32 cellular contexts compared by ENCODE assay signal in genomic region chr13:95788100-95788463, GRCh38.
"Had no signal": no experiment of that assay in that cellular context is flagged by ENCODE, and none has a peak within 500 bp of the region (broad histone marks: within the 10 kb centered on the region; RNA-seq: fewer than 3 reads in every experiment).

No MANE protein-coding gene starts in this region.

- H3K27ac ChIP-seq: ascending aorta, heart right ventricle, prostate gland, SK-N-MC, skin epidermis, suprapubic skin, tibial artery had no signal

- H3K4me3 ChIP-seq: ascending aorta, heart right ventricle, prostate gland, SK-N-MC, skin epidermis, suprapubic skin, tibial artery had no signal

- H3K4me3 Mint-ChIP-seq: activated CD4-positive, alpha-beta memory T cell treated with anti-CD3 and anti-CD28 coated beads, Interleukin-2, amount 10 ng/mL, durations not matched to agents 7 days and 5 days; activated CD4-positive, alpha-beta T cell treated with anti-CD3 and anti-CD28 coated beads, Interleukin-2, amount 10 ng/mL, durations not matched to agents 7 days and 5 days; activated naive CD4-positive, alpha-beta T cell treated with anti-CD3 and anti-CD28 coated beads, Interleukin-2, amount 10 ng/mL, durations not matched to agents 7 days and 5 days; activated naive CD8-positive, alpha-beta T cell treated with anti-CD3 and anti-CD28 coated beads, Interleukin-2, amount 10 ng/mL, durations not matched to agents 7 days and 5 days; activated T-cell treated with anti-CD3 and anti-CD28 coated beads, Interleukin-2, amount 50 U/mL, for 24 hours; dendritic cell treated with granulocyte-macrophage colony-stimulating factor and Interleukin-4, amounts not matched to agents 40 ng/mL and 50 ng/mL, for 4 days; endodermal cell; natural killer cell; T-helper 1 cell treated with Interleukin-12 subunit alpha and Interleukin-12 subunit beta and Interleukin-4 antibody, amounts not matched to agents 30 μg/mL and 1 μg/mL, for 36 hours had no signal

- H3K9me3 ChIP-seq: ascending aorta, prostate gland, suprapubic skin, tibial artery had no signal

- H3K9me3 Mint-ChIP-seq: activated CD4-positive, alpha-beta memory T cell treated with anti-CD3 and anti-CD28 coated beads, Interleukin-2, amount 10 ng/mL, durations not matched to agents 7 days and 5 days; activated T-cell treated with anti-CD3 and anti-CD28 coated beads, Interleukin-2, amount 50 U/mL, for 24 hours; dendritic cell treated with granulocyte-macrophage colony-stimulating factor and Interleukin-4, amounts not matched to agents 40 ng/mL and 50 ng/mL, for 4 days; natural killer cell had no signal

- H3K27me3 ChIP-seq: ascending aorta, heart right ventricle, suprapubic skin, tibial artery had no signal

- ATAC-seq: esophagus mucosa, heart right ventricle, left ventricle myocardium superior, natural killer cell, sciatic nerve had no signal

- H3K4me1 Mint-ChIP-seq: activated CD4-positive, alpha-beta memory T cell treated with anti-CD3 and anti-CD28 coated beads, Interleukin-2, amount 10 ng/mL, durations not matched to agents 7 days and 5 days; activated CD4-positive, alpha-beta T cell treated with anti-CD3 and anti-CD28 coated beads, Interleukin-2, amount 10 ng/mL, durations not matched to agents 7 days and 5 days; activated naive CD4-positive, alpha-beta T cell treated with anti-CD3 and anti-CD28 coated beads, Interleukin-2, amount 10 ng/mL, durations not matched to agents 7 days and 5 days; activated naive CD8-positive, alpha-beta T cell treated with anti-CD3 and anti-CD28 coated beads, Interleukin-2, amount 10 ng/mL, durations not matched to agents 7 days and 5 days; endodermal cell had no signal

- H3K27me3 Mint-ChIP-seq: activated CD4-positive, alpha-beta memory T cell treated with anti-CD3 and anti-CD28 coated beads, Interleukin-2, amount 10 ng/mL, durations not matched to agents 7 days and 5 days; activated CD4-positive, alpha-beta T cell treated with anti-CD3 and anti-CD28 coated beads, Interleukin-2, amount 10 ng/mL, durations not matched to agents 7 days and 5 days; activated naive CD4-positive, alpha-beta T cell treated with anti-CD3 and anti-CD28 coated beads, Interleukin-2, amount 10 ng/mL, durations not matched to agents 7 days and 5 days; activated naive CD8-positive, alpha-beta T cell treated with anti-CD3 and anti-CD28 coated beads, Interleukin-2, amount 10 ng/mL, durations not matched to agents 7 days and 5 days; activated T-cell treated with anti-CD3 and anti-CD28 coated beads, Interleukin-2, amount 50 U/mL, for 24 hours; dendritic cell treated with granulocyte-macrophage colony-stimulating factor and Interleukin-4, amounts not matched to agents 40 ng/mL and 50 ng/mL, for 4 days had no signal

- H3K27ac Mint-ChIP-seq: activated CD4-positive, alpha-beta memory T cell treated with anti-CD3 and anti-CD28 coated beads, Interleukin-2, amount 10 ng/mL, durations not matched to agents 7 days and 5 days; activated CD4-positive, alpha-beta T cell treated with anti-CD3 and anti-CD28 coated beads, Interleukin-2, amount 10 ng/mL, durations not matched to agents 7 days and 5 days; activated naive CD4-positive, alpha-beta T cell treated with anti-CD3 and anti-CD28 coated beads, Interleukin-2, amount 10 ng/mL, durations not matched to agents 7 days and 5 days; activated naive CD8-positive, alpha-beta T cell treated with anti-CD3 and anti-CD28 coated beads, Interleukin-2, amount 10 ng/mL, durations not matched to agents 7 days and 5 days; activated T-cell treated with anti-CD3 and anti-CD28 coated beads, Interleukin-2, amount 50 U/mL, for 24 hours; dendritic cell treated with granulocyte-macrophage colony-stimulating factor and Interleukin-4, amounts not matched to agents 40 ng/mL and 50 ng/mL, for 4 days; endodermal cell; natural killer cell; T-helper 1 cell treated with Interleukin-12 subunit alpha and Interleukin-12 subunit beta and Interleukin-4 antibody, amounts not matched to agents 30 μg/mL and 1 μg/mL, for 36 hours had no signal

- DNase-seq: activated CD4-positive, alpha-beta memory T cell treated with anti-CD3 and anti-CD28 coated beads, Interleukin-2, amount 10 ng/mL, durations not matched to agents 7 days and 5 days; activated CD4-positive, alpha-beta T cell treated with anti-CD3 and anti-CD28 coated beads, Interleukin-2, amount 10 ng/mL, durations not matched to agents 7 days and 5 days; activated CD4-positive, CD25-positive, alpha-beta regulatory T cell treated with anti-CD3 and anti-CD28 coated beads, Interleukin-2, amount 50 U/mL, for 72 hours; activated CD8-positive, alpha-beta memory T cell treated with anti-CD3 and anti-CD28 coated beads, Interleukin-2, amount 50 U/mL, for 48 hours; activated gamma-delta T cell; activated naive CD4-positive, alpha-beta T cell treated with anti-CD3 and anti-CD28 coated beads, Interleukin-2, amount 10 ng/mL, durations not matched to agents 7 days and 5 days; activated naive CD8-positive, alpha-beta T cell treated with anti-CD3 and anti-CD28 coated beads, Interleukin-2, amount 10 ng/mL, durations not matched to agents 7 days and 5 days; activated T-cell treated with anti-CD3 and anti-CD28 coated beads, Interleukin-2, amount 50 U/mL, for 24 hours; central memory CD4-positive, alpha-beta T cell; endodermal cell; heart right ventricle; left ventricle myocardium superior; mammary epithelial cell; midbrain; natural killer cell; retina; stimulated activated CD4-positive, alpha-beta T cell treated with anti-CD3 and anti-CD28 coated beads, Interleukin-1b, Interleukin-23, amount 100 ng/mL, for 48 hours; stimulated activated CD4-positive, alpha-beta T cell treated with anti-CD3 and anti-CD28 coated beads, Interleukin-4, amount 100 ng/mL, for 4 hours; stimulated activated CD8-positive, alpha-beta memory T cell treated with anti-CD3 and anti-CD28 coated beads, Interleukin-4, amount 100 ng/mL, for 48 hours; stimulated activated naive CD4-positive, alpha-beta T cell; SW 1271; T1000; tibial artery had no signal

- H3K4me1 ChIP-seq: prostate gland, suprapubic skin had no signal

- H3K36me3 ChIP-seq: prostate gland had no signal
